ENCODE assay signal across 35 cellular contexts in genomic region chr6:8282380-8282779, GRCh38.
"Had no signal": no experiment of that assay in that cellular context is flagged by ENCODE, and none has a peak within 500 bp of the region (broad histone marks: within the 10 kb centered on the region; RNA-seq: fewer than 3 reads in every experiment).

No MANE protein-coding gene starts in this region.

- H3K27ac ChIP-seq: brain microvascular endothelial cell, coronary artery, dorsolateral prefrontal cortex, VCaP had no signal

- H3K36me3 Mint-ChIP-seq: activated naive CD8-positive, alpha-beta T cell had no signal

- H3K4me1 Mint-ChIP-seq: activated T-helper 17 cell treated with anti-CD3 and anti-CD28 coated beads, Interleukin-2, amount 50 U/mL, for 72 hours; central memory CD8-positive, alpha-beta T cell had no signal

- H3K27ac Mint-ChIP-seq: activated CD8-positive, alpha-beta T cell treated with anti-CD3 and anti-CD28 coated beads for 36 hours; activated naive CD8-positive, alpha-beta T cell; activated T-helper 17 cell treated with anti-CD3 and anti-CD28 coated beads, Interleukin-2, amount 50 U/mL, for 72 hours; dendritic cell treated with granulocyte-macrophage colony-stimulating factor and Interleukin-4, amounts not matched to agents 40 ng/mL and 50 ng/mL, for 4 days; endodermal cell; T-helper 17 cell; T-helper 2 cell treated with Interferon-gamma antibody and Interleukin-4, amounts not matched to agents 5 μg/mL and 100 μg/mL, for 36 hours; WTC11 had no signal

- H3K9me3 Mint-ChIP-seq: activated CD8-positive, alpha-beta T cell treated with anti-CD3 and anti-CD28 coated beads for 36 hours; activated T-cell treated with anti-CD3 and anti-CD28 coated beads, Interleukin-2, amount 50 U/mL, for 4 hours; activated T-helper 17 cell treated with anti-CD3 and anti-CD28 coated beads, Interleukin-2, amount 50 U/mL, for 72 hours; central memory CD8-positive, alpha-beta T cell; T-helper 2 cell treated with Interferon-gamma antibody and Interleukin-4, amounts not matched to agents 5 μg/mL and 100 μg/mL, for 36 hours had no signal

- H3K27me3 ChIP-seq: brain microvascular endothelial cell had no signal

- ATAC-seq: activated CD8-positive, alpha-beta T cell treated with anti-CD3 and anti-CD28 coated beads for 36 hours; activated T-cell treated with anti-CD3 and anti-CD28 coated beads, Interleukin-2, amount 50 U/mL, for 4 hours; activated T-helper 17 cell treated with anti-CD3 and anti-CD28 coated beads, Interleukin-2, amount 50 U/mL, for 72 hours; esophagus mucosa; T-helper 17 cell; WTC11 had no signal

- H3K36me3 ChIP-seq: brain microvascular endothelial cell had no signal

- H3K4me3 ChIP-seq: coronary artery, dorsolateral prefrontal cortex had no signal

- H3K27me3 Mint-ChIP-seq: activated CD8-positive, alpha-beta T cell treated with anti-CD3 and anti-CD28 coated beads for 36 hours; activated naive CD8-positive, alpha-beta T cell; dendritic cell treated with granulocyte-macrophage colony-stimulating factor and Interleukin-4, amounts not matched to agents 40 ng/mL and 50 ng/mL, for 4 days had no signal

- H3K4me3 Mint-ChIP-seq: activated CD8-positive, alpha-beta T cell treated with anti-CD3 and anti-CD28 coated beads for 36 hours; activated naive CD8-positive, alpha-beta T cell; activated T-cell treated with anti-CD3 and anti-CD28 coated beads, Interleukin-2, amount 50 U/mL, for 4 hours; activated T-helper 17 cell treated with anti-CD3 and anti-CD28 coated beads, Interleukin-2, amount 50 U/mL, for 72 hours; central memory CD8-positive, alpha-beta T cell; dendritic cell treated with granulocyte-macrophage colony-stimulating factor and Interleukin-4, amounts not matched to agents 40 ng/mL and 50 ng/mL, for 4 days; endodermal cell; T-helper 17 cell; T-helper 2 cell treated with Interferon-gamma antibody and Interleukin-4, amounts not matched to agents 5 μg/mL and 100 μg/mL, for 36 hours; WTC11 had no signal

- DNase-seq: activated CD4-positive, alpha-beta T cell treated with anti-CD3 and anti-CD28 coated beads for 1 hour; activated CD4-positive, alpha-beta T cell treated with anti-CD3 and anti-CD28 coated beads for 48 hours; activated CD4-positive, alpha-beta T cell treated with anti-CD3 and anti-CD28 coated beads, Interleukin-2, amount 50 U/mL, for 1 hour; activated CD4-positive, alpha-beta T cell treated with anti-CD3 and anti-CD28 coated beads, Interleukin-2, amount 50 U/mL, for 48 hours; activated CD8-positive, alpha-beta memory T cell treated with anti-CD3 and anti-CD28 coated beads for 24 hours; activated CD8-positive, alpha-beta T cell treated with anti-CD3 and anti-CD28 coated beads for 36 hours; activated effector memory CD4-positive, alpha-beta T cell treated with Interleukin-2 at 50 U/mL for 16 hours; activated gamma-delta T cell treated with Interleukin-2 at 50 U/mL for 16 hours; activated naive CD4-positive, alpha-beta T cell treated with anti-CD3 and anti-CD28 coated beads, Interleukin-2, amount 50 U/mL, for 16 hours; activated naive CD4-positive, alpha-beta T cell treated with Interleukin-2 at 50 U/mL for 16 hours; activated T-cell treated with anti-CD3 and anti-CD28 coated beads, Interleukin-2, amount 50 U/mL, for 4 hours; amniotic stem cell; anterior cingulate cortex; brain microvascular endothelial cell; dorsolateral prefrontal cortex; effector memory CD4-positive, alpha-beta T cell; endodermal cell; foreskin fibroblast; head of caudate nucleus; T-helper 1 cell; T-helper 17 cell; T1000 had no signal

- FAIRE-seq: astrocyte, bronchial epithelial cell, frontal cortex, TTC549 had no signal
